In the genomic region with DNA sequence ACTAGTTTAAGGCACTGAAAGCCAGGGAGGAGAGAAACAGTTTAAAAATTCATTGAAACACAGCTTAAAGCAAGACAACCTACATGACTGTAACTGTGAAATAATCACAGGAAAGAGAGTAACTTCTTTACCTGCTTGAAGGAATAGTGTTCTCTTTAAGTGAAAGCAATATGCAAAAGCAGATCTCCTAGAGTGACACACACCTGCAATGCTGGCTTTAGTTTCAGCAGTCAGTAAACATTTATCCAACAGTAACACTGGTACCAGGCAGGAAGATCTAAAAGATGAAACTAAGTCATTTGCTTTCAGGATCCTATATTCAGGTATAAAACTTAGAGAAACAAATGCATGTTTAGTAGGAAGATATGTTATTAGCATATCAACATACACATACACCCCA, we compare ENCODE assay signal across 23 cellular contexts.
"Had no signal": no experiment of that assay in that cellular context is flagged by ENCODE, and none has a peak within 500 bp of the region (broad histone marks: within the 10 kb centered on the region; RNA-seq: fewer than 3 reads in every experiment).

No MANE protein-coding gene starts in this region.

- H3K27me3 Mint-ChIP-seq: stimulated activated naive B cell treated with anti-CD40 and anti-IgM and Interleukin-4, amounts not matched to agents 10 μg/mL and 1 μg/mL and 100 μg/mL, for 72 hours had no signal

- H3K36me3 Mint-ChIP-seq: natural killer cell; stimulated activated naive B cell treated with anti-CD40 and anti-IgM and Interleukin-4, amounts not matched to agents 10 μg/mL and 1 μg/mL and 100 μg/mL, for 72 hours had no signal

- ATAC-seq: esophagus mucosa, gastrocnemius medialis, left ventricle myocardium superior, lower lobe of right lung, natural killer cell, right lobe of liver had no signal

- H3K9ac ChIP-seq: parathyroid adenoma had no signal

- H3K27me3 ChIP-seq: gastrocnemius medialis, neutrophil, right lobe of liver, tibial nerve, upper lobe of left lung had no signal

- H3K79me2 ChIP-seq: parathyroid adenoma had no signal

- DNase-seq: effector CD8-positive, alpha-beta T cell; endodermal cell; foreskin fibroblast; gastrocnemius medialis; head of caudate nucleus; left ventricle myocardium superior; lower lobe of right lung; natural killer cell; right lobe of liver; small intestine; stimulated activated CD4-positive, alpha-beta T cell treated with anti-CD3 and anti-CD28 coated beads, Interleukin-15, amount 100 ng/mL, for 24 hours; stimulated activated CD4-positive, alpha-beta T cell treated with anti-CD3 and anti-CD28 coated beads, Interleukin-2, amount 100 ng/mL, for 48 hours; stimulated activated naive B cell treated with anti-CD40 and anti-IgM and Interleukin-4, amounts not matched to agents 10 μg/mL and 1 μg/mL and 100 μg/mL, for 72 hours; upper lobe of left lung had no signal

- H3K4me3 Mint-ChIP-seq: dendritic cell treated with granulocyte-macrophage colony-stimulating factor and Interleukin-4, amounts not matched to agents 40 ng/mL and 50 ng/mL, for 4 days; endodermal cell; natural killer cell; stimulated activated naive B cell treated with anti-CD40 and anti-IgM and Interleukin-4, amounts not matched to agents 10 μg/mL and 1 μg/mL and 100 μg/mL, for 72 hours; stimulated activated naive CD8-positive, alpha-beta T cell treated with anti-CD3 and anti-CD28 coated beads, Interleukin-15, Interleukin-2, amounts not matched to agents 100 ng/mL and 50 ng/mL, for 24 hours had no signal

- H3K27ac ChIP-seq: epithelial cell of prostate, gastrocnemius medialis, lower lobe of right lung, neutrophil, parathyroid adenoma, right lobe of liver, thoracic aorta, tibial nerve, upper lobe of left lung had no signal

- H3K4me1 ChIP-seq: gastrocnemius medialis, lower lobe of right lung, parathyroid adenoma, right lobe of liver, tibial nerve, upper lobe of left lung had no signal

- H2AFZ ChIP-seq: parathyroid adenoma had no signal

- H3K4me3 ChIP-seq: gastrocnemius medialis, lower lobe of right lung, right lobe of liver, thoracic aorta, tibial nerve, upper lobe of left lung had no signal

- H3K9me3 ChIP-seq: gastrocnemius medialis, lower lobe of right lung, neutrophil, right lobe of liver, thoracic aorta, tibial nerve, upper lobe of left lung had no signal

- H3K9me3 Mint-ChIP-seq: dendritic cell treated with granulocyte-macrophage colony-stimulating factor and Interleukin-4, amounts not matched to agents 40 ng/mL and 50 ng/mL, for 4 days; natural killer cell; stimulated activated naive B cell treated with anti-CD40 and anti-IgM and Interleukin-4, amounts not matched to agents 10 μg/mL and 1 μg/mL and 100 μg/mL, for 72 hours; stimulated activated naive CD8-positive, alpha-beta T cell treated with anti-CD3 and anti-CD28 coated beads, Interleukin-15, Interleukin-2, amounts not matched to agents 100 ng/mL and 50 ng/mL, for 24 hours had no signal

- H3K36me3 ChIP-seq: gastrocnemius medialis, lower lobe of right lung, neutrophil, right lobe of liver, thoracic aorta, tibial nerve, upper lobe of left lung had no signal

- H3K4me1 Mint-ChIP-seq: natural killer cell had no signal

- H3K27ac Mint-ChIP-seq: dendritic cell treated with granulocyte-macrophage colony-stimulating factor and Interleukin-4, amounts not matched to agents 40 ng/mL and 50 ng/mL, for 4 days; endodermal cell; natural killer cell; progenitor cell of endocrine pancreas; stimulated activated naive B cell treated with anti-CD40 and anti-IgM and Interleukin-4, amounts not matched to agents 10 μg/mL and 1 μg/mL and 100 μg/mL, for 72 hours; stimulated activated naive CD8-positive, alpha-beta T cell treated with anti-CD3 and anti-CD28 coated beads, Interleukin-15, Interleukin-2, amounts not matched to agents 100 ng/mL and 50 ng/mL, for 24 hours had no signal
